In genomic region chr5:6766558-6767191, GRCh38 we compare ENCODE assay signal across 9 cellular contexts. TPM values are rescaled to one million over a fixed set of nuclear protein-coding genes. Genes with fewer than 3 reads are reported as not detected.
DNase-seq lines count a peak whose midpoint lies in the region; ATAC-seq, FAIRE-seq and TF ChIP-seq lines count a peak whose summit lies in the region.
"Had no signal": no experiment of that assay in that cellular context is flagged by ENCODE, and none has a peak within 500 bp of the region (broad histone marks: within the 10 kb centered on the region; RNA-seq: fewer than 3 reads in every experiment).

No MANE protein-coding gene starts in this region.

- no peak overlapping the region for H2BK120ac ChIP-seq in H1 (replicated peaks; ENCODE audit: low read depth, low read length)

- H3K9me3 ChIP-seq in H1 (ENCODE audit: insufficient read depth in 2 of 2, low read depth in 1 of 2, low read length in 1 of 2) (no peaks in the 10 kb centered on the region), thoracic aorta (no peaks in the 10 kb centered on the region)

- H4K8ac ChIP-seq in H1 (ENCODE audit: extremely low read depth, insufficient read depth, low read length): peak overlapping the region; percentile 35; the same call in 1 of the 2 replicates

- H3K9ac ChIP-seq in H1 (replicated peaks in 1 of 4; ENCODE audit: extremely low read depth in 1 of 4, low read depth in 3 of 4, low read length in 3 of 4): no peak overlapping the region

- 90% methylated on average over 12 of the region's 15 CpGs; no CpG with 5 or more reads in 1 of the 2 experiments for WGBS in H1 (ENCODE audit: extremely low coverage in 1 of 2, insufficient coverage in 1 of 2, insufficient read length in 1 of 2, insufficient replicate concordance in 2 of 2, low coverage in 1 of 2, low lambda C conversion rate in 2 of 2, missing lambda C conversion rate in 1 of 2), 2 experiments

- H3K9me3 Mint-ChIP-seq in activated B cell treated with CpG ODN at 0.5 μM for 24 hours: no peaks in the 10 kb centered on the region
- no peaks in the 10 kb centered on the region for H3K9me3 Mint-ChIP-seq in naive thymus-derived CD8-positive, alpha-beta T cell
- H3K9me3 Mint-ChIP-seq: brain had no signal

- H2BK12ac ChIP-seq in H1 (ENCODE audit: low read depth, low read length): peak overlapping the region; percentile 50; the same call in 1 of the 2 replicates

- H3K27me3 ChIP-seq in H1 (replicated peaks in 1 of 4; ENCODE audit: control insufficient read depth in 3 of 4, extremely low read depth in 1 of 4, insufficient read depth in 3 of 4, low read length in 3 of 4) (no peaks in the 10 kb centered on the region), thoracic aorta (replicated peaks; ENCODE audit: insufficient read depth) (no peaks in the 10 kb centered on the region)

- intact Hi-C loops in activated B cell treated with CpG ODN at 0.5 μM for 24 hours (cut with micrococcal nuclease): no loop called here

- TF ChIP-seq CTCF in activated B cell treated with CpG ODN at 0.5 μM for 24 hours (IDR thresholded peaks at IDR 0.05) (no peak), H1 (IDR thresholded peaks at IDR 0.05; ENCODE audit: control extremely low read depth in 1 of 3, insufficient read depth in 1 of 3, low read depth in 1 of 3, low read length in 3 of 3) (no peak), thoracic aorta (IDR thresholded peaks at IDR 0.05) (no peak)

- ATAC-seq in GM21360 (IDR thresholded peaks at IDR 0.05; ENCODE audit: unreplicated experiment): peak; percentile 39
- peak; percentile 67 for ATAC-seq in activated B cell treated with CpG ODN at 0.5 μM for 24 hours (ENCODE audit: low read depth)
- peak; percentile 46 to 49 for ATAC-seq in naive thymus-derived CD8-positive, alpha-beta T cell
- ATAC-seq in thoracic aorta (ENCODE audit: insufficient number of reproducible peaks, low FRiP score, low read depth): peak; percentile 91
- ATAC-seq in HG03039 (IDR thresholded peaks at IDR 0.05; ENCODE audit: unreplicated experiment): no peak

- no peak for TF ChIP-seq POLR2A in H1 (IDR thresholded peaks at IDR 0.05; ENCODE audit: control extremely low read depth in 1 of 2, low read depth in 2 of 2, low read length in 2 of 2)

- H3K4me3 ChIP-seq in H1 (ENCODE audit: extremely low read depth in 1 of 4, insufficient read depth in 2 of 4, low read depth in 3 of 4, low read length in 4 of 4): no peak overlapping the region
- H3K4me3 ChIP-seq in thoracic aorta: peak overlapping the region; percentile 64

- H3K4me2 ChIP-seq in H1 (ENCODE audit: insufficient read depth in 1 of 2, low read depth in 2 of 2, low read length in 2 of 2): no peak overlapping the region

- DNase-seq in ACHN (peak; percentile 93), NCI-H2029 treated with DMSO at 0.1 percent for 48 hours (lab: John Stamatoyannopoulos, UW) (peak; percentile 96), activated B cell treated with CpG ODN at 0.5 μM for 24 hours (no peak), H1 (ENCODE audit: low read depth in 1 of 2, low spot score in 2 of 2) (no peak), thoracic aorta (ENCODE audit: low spot score) (peak; percentile 78)
- peak in 1 of 10 donors; percentile 35 for DNase-seq in naive thymus-derived CD8-positive, alpha-beta T cell

- no peak overlapping the region for H2AK5ac ChIP-seq in H1 (ENCODE audit: low read depth, low read length)

- no peak overlapping the region; the same call in 1 of the 2 replicates for H3K18ac ChIP-seq in H1 (ENCODE audit: extremely low read depth, low read length)

- H3K4me3 Mint-ChIP-seq in activated B cell treated with CpG ODN at 0.5 μM for 24 hours: no peak overlapping the region
- no peak overlapping the region for H3K4me3 Mint-ChIP-seq in naive thymus-derived CD8-positive, alpha-beta T cell

- H3K14ac ChIP-seq in H1 (ENCODE audit: insufficient read length): no peak overlapping the region

- no peaks in the 10 kb centered on the region for H3K36me3 ChIP-seq in H1 (ENCODE audit: control insufficient read depth in 2 of 4, insufficient read depth in 4 of 4, low read length in 3 of 4)
- H3K36me3 ChIP-seq in thoracic aorta: no peaks in the 10 kb centered on the region

- H3K79me1 ChIP-seq in H1 (ENCODE audit: low read depth, low read length): no peaks in the 10 kb centered on the region

- H3K27ac ChIP-seq in H1 (ENCODE audit: low read depth, low read length) (no peak overlapping the region), thoracic aorta (peak overlapping the region; percentile 59 to 83)

- H2BK20ac ChIP-seq in H1 (ENCODE audit: low read length): no peak overlapping the region

- no peak overlapping the region for H3K23ac ChIP-seq in H1 (ENCODE audit: insufficient read length)

- POLR2A ChIA-PET in activated B cell treated with CpG ODN at 0.5 μM for 24 hours (lab: Charles Lee) (interaction anchor here (0.6 kb wide), 1 partner anchor 388 kb away, joined by 4 read pairs; the partner anchor contains the start of gene MED10), H1 (lab: Charles Lee; ENCODE audit: partially characterized antibody) (no interaction called here)
- POLR2A ChIA-PET in naive thymus-derived CD8-positive, alpha-beta T cell (lab: Charles Lee): no interaction called here

- in situ Hi-C loops in ACHN (cut with HindIII; ENCODE audit: low pct_ligation_motif_present, low pct_unique_long_range_greater_than_20kb, low sequenced_read_pairs): no loop called here

- H3K27me3 Mint-ChIP-seq in activated B cell treated with CpG ODN at 0.5 μM for 24 hours: peaks cover 3% of the 10 kb centered on the region
- peaks cover 0 to 10% (median 0%) of the 10 kb centered on the region in 5 donors for H3K27me3 Mint-ChIP-seq in naive thymus-derived CD8-positive, alpha-beta T cell

- H4K5ac ChIP-seq in H1 (ENCODE audit: insufficient read length, low read depth, low read length): no peak overlapping the region

- no peaks in the 10 kb centered on the region for H3K4me1 Mint-ChIP-seq in activated B cell treated with CpG ODN at 0.5 μM for 24 hours
- peaks cover 0 to 11% (median 5%) of the 10 kb centered on the region in 4 donors for H3K4me1 Mint-ChIP-seq in naive thymus-derived CD8-positive, alpha-beta T cell

- H3K23me2 ChIP-seq in H1 (ENCODE audit: low read depth, low read length): peaks cover 2% of the 10 kb centered on the region; the same call in 1 of the 2 replicates

- no peak for FAIRE-seq in H1 (lab: Jason Lieb, UNC)

- no peak overlapping the region for H3K4ac ChIP-seq in H1 (replicated peaks; ENCODE audit: insufficient read length, low read depth, low read length)

- TF ChIP-seq RAD21 in H1 (IDR thresholded peaks at IDR 0.05 in 1 of 2, conservative IDR thresholded peaks at IDR 0.05 in 1 of 2; ENCODE audit: low read depth in 2 of 2, low read length in 2 of 2): no peak

- H3K79me2 ChIP-seq in H1 (ENCODE audit: control insufficient read depth in 1 of 2, insufficient read depth in 2 of 2, low read length in 2 of 2): no peaks in the 10 kb centered on the region

- no peak overlapping the region for H2AFZ ChIP-seq in H1 (ENCODE audit: low read length)

- no peak overlapping the region for H3K27ac Mint-ChIP-seq in activated B cell treated with CpG ODN at 0.5 μM for 24 hours
- H3K27ac Mint-ChIP-seq in naive thymus-derived CD8-positive, alpha-beta T cell: no peak overlapping the region

- H2BK15ac ChIP-seq in H1 (ENCODE audit: low read length): 0 out of 2 replicates have a peak overlapping the region, but pooled peaks have one; percentile 29

- no peak overlapping the region for H3K56ac ChIP-seq in H1 (replicated peaks; ENCODE audit: insufficient read length, low read depth, low read length)

- H4K20me1 ChIP-seq in H1 (replicated peaks in 1 of 2; ENCODE audit: control insufficient read depth in 1 of 2, insufficient read depth in 2 of 2, low read length in 2 of 2): no peaks in the 10 kb centered on the region

- no peaks in the 10 kb centered on the region for H3K36me3 Mint-ChIP-seq in activated B cell treated with CpG ODN at 0.5 μM for 24 hours (ENCODE audit: low read depth)
- H3K36me3 Mint-ChIP-seq in naive thymus-derived CD8-positive, alpha-beta T cell: no peaks in the 10 kb centered on the region
- H3K36me3 Mint-ChIP-seq: brain had no signal

- no peak overlapping the region for H2BK5ac ChIP-seq in H1 (ENCODE audit: low read depth, low read length)

- CTCF ChIA-PET in activated B cell treated with CpG ODN at 0.5 μM for 24 hours (lab: Charles Lee): no interaction called here
- CTCF ChIA-PET in H1 (lab: Charles Lee; ENCODE audit: partially characterized antibody): interaction anchor here (0.5 to 8.4 kb wide), 29 partner anchors 9 to 1112 kb away, joined by 3 to 97 read pairs (median 3); no protein-coding TSS in a partner anchor

- H4K91ac ChIP-seq in H1 (replicated peaks; ENCODE audit: insufficient read length, low read length): no peak overlapping the region

- TF ChIP-seq EP300 in H1 (IDR thresholded peaks at IDR 0.05; ENCODE audit: borderline replicate concordance in 1 of 2, low read depth in 2 of 2, low read length in 2 of 2): no peak

- H3K4me1 ChIP-seq in H1 (replicated peaks in 1 of 4; ENCODE audit: control insufficient read depth in 3 of 4, insufficient read depth in 4 of 4, low read length in 3 of 4) (peaks cover 0 to 2% (median 1%) of the 10 kb centered on the region in 4 experiments; a peak in 2 of 7 replicates), thoracic aorta (ENCODE audit: control insufficient read depth in 1 of 2, low read depth in 2 of 2) (peaks cover 16 to 25% of the 10 kb centered on the region in 2 donors)

TF ChIP-seq in H1, 55 proteins besides CTCF, POLR2A, EP300 and RAD21 (continues in another document):
- TF ChIP-seq NRF1 (IDR thresholded peaks at IDR 0.05; ENCODE audit: low read depth, low read length) (no peak), KDM5A (IDR thresholded peaks at IDR 0.05; ENCODE audit: low read length) (no peak), NANOG (IDR thresholded peaks at IDR 0.05; ENCODE audit: insufficient read depth, low read depth, low read length, poor library complexity, severe bottlenecking) (no peak), ATF3 (IDR thresholded peaks at IDR 0.05; ENCODE audit: insufficient read depth, low read depth, low read length) (no peak)

RNA-seq across cellular contexts. Expression of gene TENT4A, which starts 53.4 kb away (rescaled TPM):
- total RNA-seq in activated B cell treated with CpG ODN at 0.5 μM for 24 hours (42.4 and 51.2 TPM in 2 replicates), thoracic aorta (10 to 100 TPM; 34.5 to 47.6 TPM)
- 22.4 and 25.1 TPM in 2 replicates for total RNA-seq in H1 (2021; fragmentation: NEBNext Ultra II Directional; extraction: Animal tissue kit (Norgen Biotek cat#: 25700))
- polyA plus RNA-seq in H1 (2011; rRNA removed): 8.9 and 11.6 TPM in 2 replicates
- polyA plus RNA-seq in H1 (2011; cell fraction: cytosol; rRNA removed): 6.3 TPM
- 46.4 TPM for polyA plus RNA-seq in H1 (2011; cell fraction: nucleus; rRNA removed)
- 17.5 to 20.5 TPM (median 19.2 TPM) in 4 replicates for polyA plus RNA-seq in H1 (2012, experiment 1 of 2)
- polyA plus RNA-seq in H1 (2012, experiment 2 of 2): 4.8 TPM
- polyA plus RNA-seq in H1 (2013, experiment 1 of 2): 21.0 TPM
- polyA plus RNA-seq in H1 (2013, experiment 2 of 2): 20.5 TPM
- polyA minus RNA-seq in H1 (2011; rRNA and poly(A)+ RNA removed): 12.4 and 14.3 TPM in 2 replicates
- 13.4 TPM for polyA minus RNA-seq in H1 (2011; cell fraction: cytosol; rRNA and poly(A)+ RNA removed)
- polyA minus RNA-seq in H1 (2011; cell fraction: nucleus; rRNA and poly(A)+ RNA removed): 30.2 TPM
- 10 to 100 TPM; 49.6 to 53.7 TPM for total RNA-seq in naive thymus-derived CD8-positive, alpha-beta T cell
- polyA plus RNA-seq in naive thymus-derived CD8-positive, alpha-beta T cell: 1 to 10 TPM in 1 of 3 donors, under 1 TPM in 2; 0.72 to 1.2 (median 0.84) TPM

Comparison
In these comparisons a context has a peak if more than half of its experiments do, and no peak if none do; other contexts are left out.
1. DNase-seq: peak in ACHN (single experiment), NCI-H2029 treated with DMSO at 0.1 percent for 48 hours (single experiment) and thoracic aorta (single experiment); none in activated B cell treated with CpG ODN at 0.5 μM for 24 hours (single experiment) and H1 (0 of 2).